8 cellular contexts compared by ENCODE assay signal in the genomic region with DNA sequence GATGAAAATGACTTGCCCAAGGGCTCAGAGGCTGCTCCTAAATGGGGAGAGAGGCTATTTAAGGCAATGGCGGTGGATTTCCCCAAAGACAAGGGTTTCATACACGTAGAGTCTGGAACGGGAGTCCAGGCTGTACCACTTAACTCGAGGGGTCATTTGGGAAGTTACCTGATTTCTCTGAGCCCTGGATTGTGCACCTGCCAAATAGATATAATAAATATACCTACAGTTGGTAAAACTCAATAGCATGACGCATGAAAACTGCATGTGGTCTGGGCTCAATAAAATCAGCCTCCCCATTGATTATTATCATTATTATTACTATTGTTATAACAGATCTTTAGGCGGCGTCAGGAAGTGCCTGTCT. TPM values are rescaled to one million over a fixed set of nuclear protein-coding genes. Genes with fewer than 3 reads are reported as not detected.
A peak's percentile ranks its signal among the peaks of the same experiment; 100 is the strongest.
DNase-seq lines count a peak whose midpoint lies in the region; ATAC-seq and TF ChIP-seq lines count a peak whose summit lies in the region.

No MANE protein-coding gene starts in this region.

- no peak overlapping the region for H3K27ac ChIP-seq in CD4-positive, alpha-beta memory T cell (ENCODE audit: low read depth, low read length)
- no peak overlapping the region for H3K27ac ChIP-seq in OCI-LY3 (ENCODE audit: low read length)

- H2AFZ ChIP-seq in OCI-LY3 (ENCODE audit: low read depth, low read length) (0 out of 2 replicates have a peak overlapping the region, but pooled peaks have one; percentile 96), neuron (ENCODE audit: low read depth, low read length) (peak overlapping the region; percentile 99)

- H3K27ac Mint-ChIP-seq in CD4-positive, alpha-beta memory T cell, result peak overlapping the region; percentile 5 to 95 (median 92)
- H3K27ac Mint-ChIP-seq in effector memory CD8-positive, alpha-beta T cell, result peak overlapping the region; percentile 91 to 95

- no peaks in the 10 kb centered on the region for H3K9me3 ChIP-seq in CD4-positive, alpha-beta memory T cell (ENCODE audit: control insufficient read depth in 1 of 2, low read length in 2 of 2)
- H3K9me3 ChIP-seq in OCI-LY3 (ENCODE audit: insufficient read depth, low read length), result no peaks in the 10 kb centered on the region
- H3K9me3 ChIP-seq in neuron (ENCODE audit: low read length), result no peaks in the 10 kb centered on the region

- H3K4me1 ChIP-seq in CD4-positive, alpha-beta memory T cell (ENCODE audit: insufficient read depth, low read length), result peaks cover 35% of the 10 kb centered on the region
- H3K4me1 ChIP-seq in OCI-LY3 (ENCODE audit: low read length), result peaks cover 31% of the 10 kb centered on the region
- H3K4me1 ChIP-seq in neuron (ENCODE audit: insufficient read depth, low read length), result peaks cover 15% of the 10 kb centered on the region

- H3K4me2 ChIP-seq in OCI-LY3 (ENCODE audit: low read length), result peak overlapping the region; percentile 98

- in situ Hi-C loops in GM13977 (cut with MboI; ENCODE audit: low pct_unique_long_range_greater_than_20kb, low sequenced_read_pairs, unreplicated experiment), result no loop called here

- peak overlapping the region; percentile 76 to 87 for H3K4me3 ChIP-seq in CD4-positive, alpha-beta memory T cell (ENCODE audit: low read length in 2 of 2)
- H3K4me3 ChIP-seq in OCI-LY3 (ENCODE audit: low read length), result peak overlapping the region; percentile 87
- peak overlapping the region; percentile 82 for H3K4me3 ChIP-seq in neuron (ENCODE audit: low read length)

- CTCF ChIA-PET in CD4-positive, alpha-beta memory T cell (lab: Charles Lee; ENCODE audit: partially characterized antibody), result interaction anchor here (1.3 to 4.4 kb wide), 4 partner anchors 20 to 141 kb away, joined by 3 to 27 read pairs (median 11); partner anchors contain the start of gene SUMF1

- DNase-seq in CD4-positive, alpha-beta memory T cell, result no peak
- DNase-seq in effector memory CD8-positive, alpha-beta T cell, result no peak
- DNase-seq in GM13977 (ENCODE audit: low spot score), result no peak
- no peak for DNase-seq in NCI-H1092 treated with DMSO at 0.1 percent for 48 hours (lab: John Stamatoyannopoulos, UW)

- H4K20me1 ChIP-seq in OCI-LY3 (ENCODE audit: insufficient read depth, low read length), result peaks cover 3% of the 10 kb centered on the region; the same call in 1 of the 2 replicates

- H3K36me3 ChIP-seq in CD4-positive, alpha-beta memory T cell (ENCODE audit: insufficient read depth, low read length), result no peaks in the 10 kb centered on the region
- H3K36me3 ChIP-seq in OCI-LY3 (replicated peaks; ENCODE audit: low read depth, low read length) (no peaks in the 10 kb centered on the region), neuron (ENCODE audit: insufficient read depth, low read length) (no peaks in the 10 kb centered on the region)

- intact Hi-C loops in CD4-positive, alpha-beta memory T cell (cut with micrococcal nuclease), result loop anchor here (1.0 to 10.0 kb wide), 6 partner anchors 45 to 1365 kb away; partner anchors contain the start of genes ARL8B, CRBN, EDEM1 and TRNT1

- H3K4me3 Mint-ChIP-seq in CD4-positive, alpha-beta memory T cell, result peak overlapping the region; percentile 91 to 98 (median 96)
- H3K4me3 Mint-ChIP-seq in effector memory CD8-positive, alpha-beta T cell, result peak overlapping the region; percentile 94 to 96

- POLR2A ChIA-PET in CD4-positive, alpha-beta memory T cell (lab: Charles Lee; ENCODE audit: partially characterized antibody), result interaction anchor here (1.0 to 5.6 kb wide), 9 partner anchors 12 to 696 kb away, joined by 3 to 106 read pairs (median 17); partner anchors contain the start of genes EDEM1 and SUMF1

- ATAC-seq in effector memory CD8-positive, alpha-beta T cell (replicated peaks), result no peak
- ATAC-seq in HG02798 (IDR thresholded peaks at IDR 0.05; ENCODE audit: poor library complexity, unreplicated experiment) (no peak), GM18861 (IDR thresholded peaks at IDR 0.05; ENCODE audit: unreplicated experiment) (no peak)

- H3K27me3 ChIP-seq in CD4-positive, alpha-beta memory T cell (ENCODE audit: insufficient read depth, low read length), result no peaks in the 10 kb centered on the region
- H3K27me3 ChIP-seq in OCI-LY3 (ENCODE audit: low read depth, low read length), result peaks cover 38% of the 10 kb centered on the region
- peaks cover 23% of the 10 kb centered on the region for H3K27me3 ChIP-seq in neuron (ENCODE audit: insufficient read depth, low read length)

- H3K79me2 ChIP-seq in OCI-LY3 (ENCODE audit: low read length), result no peaks in the 10 kb centered on the region

- H3K9ac ChIP-seq in OCI-LY3 (ENCODE audit: low read length), result no peak overlapping the region; the same call in 1 of the 2 replicates

- no peaks in the 10 kb centered on the region for H3K9me3 Mint-ChIP-seq in CD4-positive, alpha-beta memory T cell
- no peaks in the 10 kb centered on the region for H3K9me3 Mint-ChIP-seq in effector memory CD8-positive, alpha-beta T cell

- peaks cover 0 to 14% of the 10 kb centered on the region in 2 donors for H3K36me3 Mint-ChIP-seq in CD4-positive, alpha-beta memory T cell
- peaks cover 22% of the 10 kb centered on the region for H3K36me3 Mint-ChIP-seq in effector memory CD8-positive, alpha-beta T cell (ENCODE audit: insufficient read depth)

- peaks cover 2 to 3% of the 10 kb centered on the region in 2 donors for H3K27me3 Mint-ChIP-seq in CD4-positive, alpha-beta memory T cell
- H3K27me3 Mint-ChIP-seq in effector memory CD8-positive, alpha-beta T cell, result no peaks in the 10 kb centered on the region

- TF ChIP-seq CTCF in OCI-LY3 (IDR thresholded peaks at IDR 0.05; ENCODE audit: low read depth, low read length), result no peak
- TF ChIP-seq CTCF in GM13977 (IDR thresholded peaks at IDR 0.05; ENCODE audit: extremely low read depth, insufficient read depth, missing control alignments), result no peak

- peaks cover 23 to 47% (median 33%) of the 10 kb centered on the region in 4 donors for H3K4me1 Mint-ChIP-seq in CD4-positive, alpha-beta memory T cell
- H3K4me1 Mint-ChIP-seq in effector memory CD8-positive, alpha-beta T cell (ENCODE audit: low read depth in 2 of 2), result peaks cover 37 to 38% of the 10 kb centered on the region in 2 donors

RNA-seq across cellular contexts. Expression of gene ITPR1, which starts 1.3 kb away (rescaled TPM):
- 10 to 100 TPM; 72.4 to 72.8 TPM for total RNA-seq in CD4-positive, alpha-beta memory T cell
- polyA plus RNA-seq in CD4-positive, alpha-beta memory T cell, result 10 to 100 TPM in 1 of 2 donors, 1 to 10 TPM in 1; 6.1 to 16.0 TPM

RNA-seq across cellular contexts. Expression of gene SUMF1, which starts 24.8 kb away (rescaled TPM):
- 10 to 100 TPM; 13.9 to 14.9 TPM for total RNA-seq in CD4-positive, alpha-beta memory T cell
- polyA plus RNA-seq in CD4-positive, alpha-beta memory T cell, result 10 to 100 TPM; 29.7 to 38.3 TPM
